In genomic region chr16:50651835-50652438, GRCh38 we compare ENCODE assay signal across 19 cellular contexts. TPM values are rescaled to one million over a fixed set of nuclear protein-coding genes. Genes with fewer than 3 reads are reported as not detected.
"Had no signal": no experiment of that assay in that cellular context is flagged by ENCODE, and none has a peak within 500 bp of the region (broad histone marks: within the 10 kb centered on the region; RNA-seq: fewer than 3 reads in every experiment).

No MANE protein-coding gene starts in this region.

- H3K9me3 Mint-ChIP-seq: activated naive CD4-positive, alpha-beta T cell treated with anti-CD3 and anti-CD28 coated beads, Interleukin-2, amount 50 U/mL, for 24 hours had no signal

- H3K4me1 Mint-ChIP-seq: activated CD4-positive, alpha-beta T cell treated with anti-CD3 and anti-CD28 coated beads, Interleukin-2, amount 10 ng/mL, durations not matched to agents 7 days and 5 days; activated naive CD4-positive, alpha-beta T cell treated with anti-CD3 and anti-CD28 coated beads, Interleukin-2, amount 50 U/mL, for 24 hours; memory B cell; naive B cell had no signal

- DNase-seq: activated CD4-positive, alpha-beta T cell treated with anti-CD3 and anti-CD28 coated beads, Interleukin-2, amount 10 ng/mL, durations not matched to agents 7 days and 5 days; activated CD8-positive, alpha-beta memory T cell treated with anti-CD3 and anti-CD28 coated beads for 24 hours; activated CD8-positive, alpha-beta memory T cell treated with anti-CD3 and anti-CD28 coated beads, Interleukin-2, amount 50 U/mL, for 48 hours; activated effector memory CD4-positive, alpha-beta T cell treated with anti-CD3 and anti-CD28 coated beads, Interleukin-2, amount 50 U/mL, for 16 hours; activated T-cell treated with anti-CD3 and anti-CD28 coated beads, Interleukin-2, amount 50 U/mL, for 48 hours; cortex of kidney; mucosa of descending colon; naive B cell; stimulated activated naive CD8-positive, alpha-beta T cell treated with anti-CD3 and anti-CD28 coated beads, Interleukin-15, Interleukin-2, amounts not matched to agents 100 U/mL and 50 U/mL, for 24 hours; uterus had no signal

- H3K27me3 ChIP-seq: ascending aorta, gastroesophageal sphincter, right atrium auricular region, tibial nerve, uterus had no signal

- H3K4me3 ChIP-seq: ascending aorta, gastroesophageal sphincter, mucosa of descending colon, right atrium auricular region, tibial nerve, uterus had no signal

- H3K9me3 ChIP-seq: ascending aorta, gastroesophageal sphincter, mucosa of descending colon, right atrium auricular region, tibial nerve, uterus had no signal

- H3K27ac ChIP-seq: ascending aorta, gastroesophageal sphincter, right atrium auricular region, tibial nerve, uterus had no signal

- H3K27me3 Mint-ChIP-seq: activated CD4-positive, alpha-beta T cell treated with anti-CD3 and anti-CD28 coated beads, Interleukin-2, amount 10 ng/mL, durations not matched to agents 7 days and 5 days; activated naive CD4-positive, alpha-beta T cell treated with anti-CD3 and anti-CD28 coated beads, Interleukin-2, amount 50 U/mL, for 24 hours had no signal

- H3K36me3 ChIP-seq: right atrium auricular region, uterus had no signal

- H3K27ac Mint-ChIP-seq: activated CD4-positive, alpha-beta T cell treated with anti-CD3 and anti-CD28 coated beads, Interleukin-2, amount 10 ng/mL, durations not matched to agents 7 days and 5 days; activated naive CD4-positive, alpha-beta T cell treated with anti-CD3 and anti-CD28 coated beads, Interleukin-2, amount 50 U/mL, for 24 hours; memory B cell; progenitor cell of endocrine pancreas had no signal

- H3K4me1 ChIP-seq: ascending aorta, gastroesophageal sphincter, right atrium auricular region, tibial nerve, uterus had no signal

- ATAC-seq: esophagus mucosa; gastroesophageal sphincter; mucosa of descending colon; stimulated activated naive CD8-positive, alpha-beta T cell treated with anti-CD3 and anti-CD28 coated beads, Interleukin-15, Interleukin-2, amounts not matched to agents 100 U/mL and 50 U/mL, for 24 hours had no signal

- H3K4me3 Mint-ChIP-seq: activated CD4-positive, alpha-beta T cell treated with anti-CD3 and anti-CD28 coated beads, Interleukin-2, amount 10 ng/mL, durations not matched to agents 7 days and 5 days; activated naive CD4-positive, alpha-beta T cell treated with anti-CD3 and anti-CD28 coated beads, Interleukin-2, amount 50 U/mL, for 24 hours; memory B cell had no signal

RNA-seq across cellular contexts. Expression of gene SNX20, which starts 29.2 kb away (rescaled TPM):
- total RNA-seq: neural crest cell, progenitor cell of endocrine pancreas had no signal

RNA-seq across cellular contexts. Expression of gene NOD2, which starts 41.5 kb away (rescaled TPM):
- total RNA-seq: progenitor cell of endocrine pancreas had no signal
